In genomic region chr17:43125967-43126910, GRCh38 we compare ENCODE assay signal across 8 cellular contexts. TPM values are rescaled to one million over a fixed set of nuclear protein-coding genes. Genes with fewer than 3 reads are reported as not detected.
DNase-seq lines count a peak whose midpoint lies in the region; ATAC-seq and TF ChIP-seq lines count a peak whose summit lies in the region.

No MANE protein-coding gene starts in this region.

- H3K9me3 Mint-ChIP-seq in type B pancreatic cell, result no peaks in the 10 kb centered on the region

- no peaks in the 10 kb centered on the region for H3K9me2 ChIP-seq in Karpas-422 (replicated peaks; ENCODE audit: insufficient read depth, low read length)

- intact Hi-C loops in ascending aorta (cut with DNase I), result loop anchor here (1.0 to 2.0 kb wide), 4 partner anchors 42 to 128 kb away; partner anchors contain the start of genes RND2 and RPL27

- H3K4me1 ChIP-seq in BLaER1 (peaks cover 44% of the 10 kb centered on the region), Karpas-422 (ENCODE audit: low read length) (peaks cover 20% of the 10 kb centered on the region), ascending aorta (peaks cover 0 to 25% of the 10 kb centered on the region in 2 donors), liver (ENCODE audit: control insufficient read depth in 4 of 4, insufficient read depth in 4 of 4, low read length in 3 of 4) (peaks cover 10 to 35% (median 22%) of the 10 kb centered on the region in 4 donors)

- H3K4me1 Mint-ChIP-seq in type B pancreatic cell (ENCODE audit: unreplicated experiment), result peaks cover 21% of the 10 kb centered on the region

- peaks cover 10% of the 10 kb centered on the region for H3K36me3 Mint-ChIP-seq in type B pancreatic cell

- no peaks in the 10 kb centered on the region for H4K20me1 ChIP-seq in BLaER1
- H4K20me1 ChIP-seq in Karpas-422 (ENCODE audit: insufficient read depth, low read depth, low read length), result no peaks in the 10 kb centered on the region

- H3K27ac Mint-ChIP-seq in type B pancreatic cell, result peak overlapping the region; percentile 95

- H3K9me3 ChIP-seq in BLaER1 (peaks cover 7% of the 10 kb centered on the region; the same call in 1 of the 2 replicates), Karpas-422 (ENCODE audit: low read length) (no peaks in the 10 kb centered on the region), ascending aorta (no peaks in the 10 kb centered on the region), liver (ENCODE audit: control insufficient read depth in 4 of 4, low read length in 3 of 4) (no peaks in the 10 kb centered on the region)

- no peak for DNase-seq in Karpas-422
- DNase-seq in ascending aorta (ENCODE audit: low spot score in 2 of 2), result no peak
- no peak for DNase-seq in type B pancreatic cell (ENCODE audit: extremely low spot score, unreplicated experiment)
- DNase-seq in GDM1 (lab: John Stamatoyannopoulos, UW), result no peak
- DNase-seq in NCI-H187 (lab: John Stamatoyannopoulos, UW), result no peak

- no peak for TF ChIP-seq RAD21 in liver (IDR thresholded peaks at IDR 0.05)

- TF ChIP-seq CTCF in ascending aorta (IDR thresholded peaks at IDR 0.05) (no peak), liver (IDR thresholded peaks at IDR 0.05; ENCODE audit: low read depth, low read length, missing input control) (no peak), type B pancreatic cell (conservative IDR thresholded peaks at IDR 0.05) (no peak)

- H3K79me2 ChIP-seq in Karpas-422 (ENCODE audit: low read length), result peaks cover 43% of the 10 kb centered on the region

- H3K27me3 ChIP-seq in BLaER1, result no peaks in the 10 kb centered on the region
- H3K27me3 ChIP-seq in Karpas-422 (ENCODE audit: low read length), result no peaks in the 10 kb centered on the region
- H3K27me3 ChIP-seq in ascending aorta, result no peaks in the 10 kb centered on the region
- H3K27me3 ChIP-seq in liver (ENCODE audit: control insufficient read depth in 4 of 4, insufficient read depth in 4 of 4, low read length in 3 of 4), result no peaks in the 10 kb centered on the region

- no peak overlapping the region for H2AFZ ChIP-seq in Karpas-422 (ENCODE audit: low read length)

- H3K4me2 ChIP-seq in BLaER1, result peak overlapping the region; percentile 85
- H3K4me2 ChIP-seq in Karpas-422 (ENCODE audit: low read depth, low read length, poor library complexity, severe bottlenecking), result peak overlapping the region; percentile 75

- H3K4me3 ChIP-seq in BLaER1, result peak overlapping the region; percentile 84
- H3K4me3 ChIP-seq in Karpas-422 (ENCODE audit: low read length), result peak overlapping the region; percentile 72
- H3K4me3 ChIP-seq in ascending aorta, result peak overlapping the region; percentile 69 to 76
- H3K4me3 ChIP-seq in liver (ENCODE audit: low read depth in 1 of 3, low read length in 3 of 3), result peak overlapping the region; percentile 54 to 95 (median 87)

- ATAC-seq in GM19351 (IDR thresholded peaks at IDR 0.05; ENCODE audit: unreplicated experiment), result no peak

- peaks cover 30% of the 10 kb centered on the region for H3K36me3 ChIP-seq in BLaER1
- peaks cover 12% of the 10 kb centered on the region; the same call in 1 of the 2 replicates for H3K36me3 ChIP-seq in Karpas-422 (ENCODE audit: insufficient read depth, low read length)
- H3K36me3 ChIP-seq in ascending aorta, result no peaks in the 10 kb centered on the region
- peaks cover 0 to 2% (median 0%) of the 10 kb centered on the region in 4 donors for H3K36me3 ChIP-seq in liver (ENCODE audit: control insufficient read depth in 4 of 4, insufficient read depth in 3 of 4, low read depth in 1 of 4, low read length in 3 of 4)

- H3K27me3 Mint-ChIP-seq in type B pancreatic cell, result no peaks in the 10 kb centered on the region

- WGBS in liver, result 74% methylated on average over 59 of the region's 59 CpGs

- H3K27ac ChIP-seq in BLaER1 (peak overlapping the region; percentile 65), Karpas-422 (ENCODE audit: low read length) (peak overlapping the region; percentile 27; the same call in 1 of the 2 replicates), ascending aorta (peak overlapping the region; percentile 73 to 87), liver (ENCODE audit: low read depth in 1 of 2, low read length in 2 of 2) (peak overlapping the region; percentile 84 to 85)

- H3K9ac ChIP-seq in BLaER1, result peak overlapping the region; percentile 85
- peak overlapping the region; percentile 71 for H3K9ac ChIP-seq in Karpas-422 (ENCODE audit: low read length)
- peak overlapping the region; percentile 88 to 97 for H3K9ac ChIP-seq in liver (ENCODE audit: low read depth in 1 of 2, low read length in 2 of 2)

- H3K4me3 Mint-ChIP-seq in type B pancreatic cell, result peak overlapping the region; percentile 98

TF ChIP-seq in liver, 16 proteins besides CTCF, POLR2A, EP300 and RAD21:
- TF ChIP-seq YY1 (IDR thresholded peaks at IDR 0.05), result no peak
- TF ChIP-seq JUND (IDR thresholded peaks at IDR 0.05), result no peak
- no peak for TF ChIP-seq GABPA (IDR thresholded peaks at IDR 0.05 in 1 of 2, conservative IDR thresholded peaks at IDR 0.05 in 1 of 2)
- no peak for TF ChIP-seq ZBTB33 (IDR thresholded peaks at IDR 0.05)
- TF ChIP-seq EGR1 (IDR thresholded peaks at IDR 0.05; ENCODE audit: low read depth in 2 of 2), result no peak
- TF ChIP-seq RXRA (IDR thresholded peaks at IDR 0.05), result no peak
- TF ChIP-seq ATF3 (IDR thresholded peaks at IDR 0.05), result no peak
- TF ChIP-seq TAF1 (conservative IDR thresholded peaks at IDR 0.05), result no peak
- no peak for TF ChIP-seq FOXA1 (IDR thresholded peaks at IDR 0.05)
- TF ChIP-seq FOXA2 (IDR thresholded peaks at IDR 0.05), result no peak
- TF ChIP-seq HNF4A (conservative IDR thresholded peaks at IDR 0.05), result no peak

RNA-seq across cellular contexts. Expression of gene BRCA1, which starts 1.1 kb away (rescaled TPM):
- 46.0 and 49.7 TPM in 2 replicates for total RNA-seq in Karpas-422 (2014; rRNA removed; shearing (Covaris generic); ENCODE audit: low replicate concordance)
- total RNA-seq in ascending aorta (0.85 TPM), liver (10 to 100 TPM in 1 of 2 donors, 1 to 10 TPM in 1; 8.9 to 18.6 TPM), type B pancreatic cell (ENCODE audit: low replicate concordance) (19.4 and 38.9 TPM in 2 replicates)
- 10 to 100 TPM in 1 of 2 donors, 1 to 10 TPM in 1; 1.5 to 16.8 TPM for polyA plus RNA-seq in liver

RNA-seq across cellular contexts. Expression of gene NBR1, which starts 44.8 kb away (rescaled TPM):
- total RNA-seq in Karpas-422 (2014; rRNA removed; shearing (Covaris generic); ENCODE audit: low replicate concordance), result 49.4 and 49.5 TPM in 2 replicates
- total RNA-seq in ascending aorta (45.6 TPM), liver (10 to 100 TPM; 59.3 to 74.6 TPM), type B pancreatic cell (ENCODE audit: low replicate concordance) (60.8 and 65.9 TPM in 2 replicates)
- 10 to 100 TPM; 18.2 to 30.1 TPM for polyA plus RNA-seq in liver

Comparison
In these comparisons a context has a peak if more than half of its experiments do, and no peak if none do; other contexts are left out.
1. H3K27ac ChIP-seq: peak in every context shown above with its lines; median percentile 84 in liver; 80 in ascending aorta; 65 in BLaER1; 27 in Karpas-422.